In the genomic region with DNA sequence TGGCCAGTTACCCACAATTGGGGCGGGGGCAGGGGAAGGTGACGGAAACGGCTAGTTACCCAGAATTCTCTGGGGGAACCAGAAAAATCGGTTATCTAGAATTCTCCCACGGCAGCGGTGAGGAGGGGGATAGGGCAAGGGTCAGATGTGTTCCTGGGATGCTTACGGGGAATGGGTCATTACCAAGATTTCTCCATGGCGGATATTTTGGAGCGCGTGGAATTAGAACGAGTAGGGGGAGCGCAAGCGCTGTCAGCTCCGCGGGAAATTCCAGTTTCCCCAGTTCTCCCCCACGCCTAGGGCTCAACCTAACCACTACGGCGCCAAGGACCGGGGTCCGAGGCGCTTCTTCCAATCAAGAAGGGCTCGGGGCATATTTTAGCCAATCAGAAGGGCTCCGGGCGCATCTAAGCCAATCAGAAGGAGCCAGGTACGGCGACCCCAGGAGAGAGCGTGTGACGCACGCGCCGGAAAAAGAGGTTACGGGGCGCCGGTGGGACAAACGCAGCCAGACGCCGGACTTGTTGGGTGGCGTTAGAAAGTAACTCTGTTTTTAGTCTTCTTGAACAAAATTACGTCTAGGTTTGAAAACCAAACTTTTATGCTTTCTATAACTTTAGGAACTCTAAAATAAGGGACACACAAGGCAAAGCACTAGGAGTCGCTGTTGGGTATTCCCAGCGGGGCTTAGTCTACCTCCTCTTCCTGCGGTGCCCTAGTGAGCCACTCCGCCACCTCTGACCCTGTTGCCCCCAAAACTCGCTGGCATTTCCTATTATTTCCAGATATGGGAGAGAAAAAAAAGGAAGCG, we compare ENCODE assay signal across 8 cellular contexts. TPM values are rescaled to one million over a fixed set of nuclear protein-coding genes. Genes with fewer than 3 reads are reported as not detected.
DNase-seq lines count a peak whose midpoint lies in the region; ATAC-seq and TF ChIP-seq lines count a peak whose summit lies in the region.

A gene with protein sequence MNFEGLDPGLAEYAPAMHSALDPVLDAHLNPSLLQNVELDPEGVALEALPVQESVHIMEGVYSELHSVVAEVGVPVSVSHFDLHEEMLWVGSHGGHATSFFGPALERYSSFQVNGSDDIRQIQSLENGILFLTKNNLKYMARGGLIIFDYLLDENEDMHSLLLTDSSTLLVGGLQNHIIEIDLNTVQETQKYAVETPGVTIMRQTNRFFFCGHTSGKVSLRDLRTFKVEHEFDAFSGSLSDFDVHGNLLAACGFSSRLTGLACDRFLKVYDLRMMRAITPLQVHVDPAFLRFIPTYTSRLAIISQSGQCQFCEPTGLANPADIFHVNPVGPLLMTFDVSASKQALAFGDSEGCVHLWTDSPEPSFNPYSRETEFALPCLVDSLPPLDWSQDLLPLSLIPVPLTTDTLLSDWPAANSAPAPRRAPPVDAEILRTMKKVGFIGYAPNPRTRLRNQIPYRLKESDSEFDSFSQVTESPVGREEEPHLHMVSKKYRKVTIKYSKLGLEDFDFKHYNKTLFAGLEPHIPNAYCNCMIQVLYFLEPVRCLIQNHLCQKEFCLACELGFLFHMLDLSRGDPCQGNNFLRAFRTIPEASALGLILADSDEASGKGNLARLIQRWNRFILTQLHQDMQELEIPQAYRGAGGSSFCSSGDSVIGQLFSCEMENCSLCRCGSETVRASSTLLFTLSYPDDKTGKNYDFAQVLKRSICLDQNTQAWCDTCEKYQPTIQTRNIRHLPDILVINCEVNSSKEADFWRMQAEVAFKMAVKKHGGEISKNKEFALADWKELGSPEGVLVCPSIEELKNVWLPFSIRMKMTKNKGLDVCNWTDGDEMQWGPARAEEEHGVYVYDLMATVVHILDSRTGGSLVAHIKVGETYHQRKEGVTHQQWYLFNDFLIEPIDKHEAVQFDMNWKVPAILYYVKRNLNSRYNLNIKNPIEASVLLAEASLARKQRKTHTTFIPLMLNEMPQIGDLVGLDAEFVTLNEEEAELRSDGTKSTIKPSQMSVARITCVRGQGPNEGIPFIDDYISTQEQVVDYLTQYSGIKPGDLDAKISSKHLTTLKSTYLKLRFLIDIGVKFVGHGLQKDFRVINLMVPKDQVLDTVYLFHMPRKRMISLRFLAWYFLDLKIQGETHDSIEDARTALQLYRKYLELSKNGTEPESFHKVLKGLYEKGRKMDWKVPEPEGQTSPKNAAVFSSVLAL (minus strand): TSS at position 322 of the 811 bp plus-strand sequence. CDS start 906 bp downstream, outside the sequence.

- H3K27me3 ChIP-seq in cardiac muscle cell (no peaks in the 10 kb centered on the region), parathyroid adenoma (ENCODE audit: control insufficient read depth, insufficient read depth, low read length) (no peaks in the 10 kb centered on the region), tibial nerve (no peaks in the 10 kb centered on the region)

- WGBS in tibial nerve, 2 donors = 0% methylated on average over 45 of the region's 45 CpGs

- peak within 1 kb of the TSS; percentile 82 for H3K4me2 ChIP-seq in parathyroid adenoma (ENCODE audit: low read length)

- H3K4me3 ChIP-seq in cardiac muscle cell = peak within 1 kb of the TSS; percentile 57
- peak within 1 kb of the TSS; percentile 77 for H3K4me3 ChIP-seq in parathyroid adenoma (ENCODE audit: low read depth, low read length)
- peak within 1 kb of the TSS; percentile 46 to 63 (median 52) for H3K4me3 ChIP-seq in tibial nerve

- H3K9ac ChIP-seq in parathyroid adenoma = peak within 1 kb of the TSS; percentile 84

- ATAC-seq in HG02763 (IDR thresholded peaks at IDR 0.05; ENCODE audit: unreplicated experiment) = peak; percentile 97

- H3K36me3 ChIP-seq in cardiac muscle cell (no peaks in the 10 kb centered on the region), parathyroid adenoma (ENCODE audit: control insufficient read depth, insufficient read depth, low read length) (no peaks in the 10 kb centered on the region), tibial nerve (peaks cover 0 to 4% (median 0%) of the 10 kb centered on the region in 3 donors)

- peak; percentile 85 to 96 for TF ChIP-seq EP300 in tibial nerve (IDR thresholded peaks at IDR 0.05)

- H3K27ac ChIP-seq in cardiac muscle cell (peak within 1 kb of the TSS; percentile 96), parathyroid adenoma (peak within 1 kb of the TSS; percentile 93), tibial nerve (peak within 1 kb of the TSS; percentile 84 to 96 (median 92))

- H3K79me2 ChIP-seq in parathyroid adenoma = peaks cover 4% of the 10 kb centered on the region

- TF ChIP-seq CTCF in GM12873 (IDR thresholded peaks at IDR 0.05; ENCODE audit: insufficient read depth, low read depth, low read length, missing control alignments) (peak; percentile 72), cardiac muscle cell (IDR thresholded peaks at IDR 0.05; ENCODE audit: low read depth, low read length) (peak; percentile 67), parathyroid adenoma (IDR thresholded peaks at IDR 0.05) (peak; percentile 62), tibial nerve (IDR thresholded peaks at IDR 0.05) (peak; percentile 48 to 78 (median 62))

- peak; percentile 73 to 75 for TF ChIP-seq POLR2A in tibial nerve (IDR thresholded peaks at IDR 0.05)

- peaks cover 5% of the 10 kb centered on the region for H3K4me1 ChIP-seq in cardiac muscle cell (ENCODE audit: low read depth)
- H3K4me1 ChIP-seq in parathyroid adenoma = peaks cover 12% of the 10 kb centered on the region
- H3K4me1 ChIP-seq in tibial nerve = peaks cover 0 to 17% (median 10%) of the 10 kb centered on the region in 4 donors

- peak; percentile 98 to 99 (median 98) for DNase-seq in NCI-H1417 (lab: John Stamatoyannopoulos, UW)
- DNase-seq in SW 1271 (lab: John Stamatoyannopoulos, UW) = peak; percentile 96 to 97
- DNase-seq in activated naive CD8-positive, alpha-beta T cell treated with anti-CD3 and anti-CD28 coated beads, Interleukin-2, amount 50 U/mL, for 16 hours (ENCODE audit: low read depth, low spot score) = peak; percentile 87
- peak; percentile 95 to 99 for DNase-seq in cardiac muscle cell (ENCODE audit: low read depth in 1 of 2, low spot score in 1 of 2)
- peak; percentile 95 for DNase-seq in tibial nerve (ENCODE audit: low spot score in 2 of 2)

- H3K9me3 ChIP-seq in cardiac muscle cell (ENCODE audit: low read depth) = no peaks in the 10 kb centered on the region
- no peaks in the 10 kb centered on the region for H3K9me3 ChIP-seq in parathyroid adenoma (ENCODE audit: control insufficient read depth, low read length)
- H3K9me3 ChIP-seq in tibial nerve = no peaks in the 10 kb centered on the region

- peak within 1 kb of the TSS; percentile 88 for H2AFZ ChIP-seq in parathyroid adenoma

RNA-seq across cellular contexts. Expression of the gene that starts here (rescaled TPM):
- total RNA-seq in cardiac muscle cell (52.6 and 63.1 TPM in 2 replicates), tibial nerve (10 to 100 TPM; 50.1 to 69.8 (median 63.5) TPM)
- polyA plus RNA-seq in cardiac muscle cell = 72.7 and 76.0 TPM in 2 replicates

Comparison
In these comparisons a context has a peak if more than half of its experiments do, and no peak if none do; other contexts are left out.
1. Peak in every context shown above with its lines: DNase-seq, ATAC-seq, H3K4me3 ChIP-seq and H3K27ac ChIP-seq.